In genomic region chr2:221771297-221771696, GRCh38 we compare ENCODE assay signal across 3 cellular contexts.
TF ChIP-seq lines count a peak whose summit lies in the region.

No MANE protein-coding gene starts in this region.

TF ChIP-seq in HepG2, 621 proteins besides CTCF, POLR2A, EP300 and RAD21 (continued from another document):
- no peak for TF ChIP-seq SETDB1 (CRISPR knock-in tag; IDR thresholded peaks at IDR 0.05; ENCODE audit: borderline replicate concordance)
- TF ChIP-seq MAFK (conservative IDR thresholded peaks at IDR 0.05 in 1 of 2, IDR thresholded peaks at IDR 0.05 in 1 of 2; ENCODE audit: low read length in 2 of 2) = peak; percentile 79 to 81
- no peak for TF ChIP-seq GMEB1 (CRISPR knock-in tag; IDR thresholded peaks at IDR 0.05; ENCODE audit: borderline replicate concordance)
- no peak for TF ChIP-seq HIC2 (CRISPR knock-in tag; IDR thresholded peaks at IDR 0.05; ENCODE audit: low read depth)
- no peak for TF ChIP-seq ZNF276 (CRISPR knock-in tag; IDR thresholded peaks at IDR 0.05; ENCODE audit: low read depth)
- TF ChIP-seq MAFF (IDR thresholded peaks at IDR 0.05; ENCODE audit: low read depth, low read length) = peak; percentile 74
TF ChIP-seq in HepG2: peak in this region for 2.

TF ChIP-seq in A549, 52 proteins besides CTCF, POLR2A, EP300 and RAD21 (continued from another document):
- TF ChIP-seq ZSCAN20 (CRISPR knock-in tag; IDR thresholded peaks at IDR 0.05) = no peak
- TF ChIP-seq MAFK (IDR thresholded peaks at IDR 0.05; ENCODE audit: partially characterized antibody) = peak; percentile 46
- TF ChIP-seq CBX2 (IDR thresholded peaks at IDR 0.05; ENCODE audit: borderline replicate concordance, low read depth) = no peak
- TF ChIP-seq HDAC2 (IDR thresholded peaks at IDR 0.05) = no peak
- no peak for TF ChIP-seq EHF (CRISPR knock-in tag; IDR thresholded peaks at IDR 0.05)
- no peak for TF ChIP-seq KDM1A (IDR thresholded peaks at IDR 0.05; ENCODE audit: low read depth)
- no peak for TF ChIP-seq HES2 (IDR thresholded peaks at IDR 0.05)

TF ChIP-seq in IMR-90, 13 proteins besides CTCF, POLR2A, EP300 and RAD21:
- TF ChIP-seq RCOR1 (IDR thresholded peaks at IDR 0.05; ENCODE audit: insufficient replicate concordance, low read length) (no peak), MAFK (IDR thresholded peaks at IDR 0.05; ENCODE audit: low read depth, low read length) (peak; percentile 35; the same call in 1 of the 2 replicates)
